In the genomic region with DNA sequence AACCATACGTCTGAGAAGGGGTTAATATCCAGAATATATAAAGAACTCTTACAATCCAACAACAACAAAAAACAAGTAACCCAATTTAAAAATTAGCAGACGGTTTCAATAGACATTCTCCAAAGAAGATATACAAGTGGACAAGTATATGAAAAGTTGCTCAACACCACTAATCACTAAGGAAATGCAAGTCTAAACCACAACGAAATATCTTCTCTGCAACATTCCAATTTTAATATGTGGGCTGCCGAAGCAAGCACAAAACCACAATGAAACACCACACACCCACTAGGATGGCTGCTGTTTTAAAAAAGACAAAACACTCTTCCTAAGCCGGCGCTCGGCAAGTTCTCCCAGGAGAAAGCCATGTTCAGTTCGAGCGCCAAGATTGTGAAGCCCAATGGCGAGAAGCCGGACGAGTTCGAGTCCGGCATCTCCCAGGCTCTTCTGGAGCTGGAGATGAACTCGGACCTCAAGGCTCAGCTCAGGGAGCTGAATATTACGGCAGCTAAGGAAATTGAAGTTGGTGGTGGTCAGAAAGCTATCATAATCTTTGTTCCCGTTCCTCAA, we compare ENCODE assay signal across 18 cellular contexts. TPM values are rescaled to one million over a fixed set of nuclear protein-coding genes. Genes with fewer than 3 reads are reported as not detected.
DNase-seq lines count a peak whose midpoint lies in the region; ATAC-seq and TF ChIP-seq lines count a peak whose summit lies in the region.
"Had no signal": no experiment of that assay in that cellular context is flagged by ENCODE, and none has a peak within 500 bp of the region (broad histone marks: within the 10 kb centered on the region; RNA-seq: fewer than 3 reads in every experiment).

No MANE protein-coding gene starts in this region.

- CTCF ChIA-PET in activated CD4-positive, alpha-beta T cell treated with anti-CD3 and anti-CD28 coated beads for 36 hours (lab: Charles Lee), result no interaction called here

- no peaks in the 10 kb centered on the region for H3K36me3 Mint-ChIP-seq in T-helper 2 cell treated with Interferon-gamma antibody and Interleukin-4, amounts not matched to agents 5 μg/mL and 100 μg/mL, for 36 hours (ENCODE audit: low read depth)
- H3K36me3 Mint-ChIP-seq in dendritic cell treated with granulocyte-macrophage colony-stimulating factor and Interleukin-4, amounts not matched to agents 40 ng/mL and 50 ng/mL, for 4 days (ENCODE audit: low read depth), result no peaks in the 10 kb centered on the region
- no peaks in the 10 kb centered on the region for H3K36me3 Mint-ChIP-seq in activated CD4-positive, alpha-beta T cell treated with anti-CD3 and anti-CD28 coated beads for 36 hours (ENCODE audit: low read depth)
- H3K36me3 Mint-ChIP-seq: IgD-negative memory B cell had no signal

- H3K4me1 Mint-ChIP-seq in T-helper 2 cell treated with Interferon-gamma antibody and Interleukin-4, amounts not matched to agents 5 μg/mL and 100 μg/mL, for 36 hours (ENCODE audit: low read depth), result peaks cover 25% of the 10 kb centered on the region
- peaks cover 61% of the 10 kb centered on the region for H3K4me1 Mint-ChIP-seq in dendritic cell treated with granulocyte-macrophage colony-stimulating factor and Interleukin-4, amounts not matched to agents 40 ng/mL and 50 ng/mL, for 4 days (ENCODE audit: low read depth)
- peaks cover 16% of the 10 kb centered on the region for H3K4me1 Mint-ChIP-seq in activated CD4-positive, alpha-beta T cell treated with anti-CD3 and anti-CD28 coated beads for 36 hours

- peaks cover 4% of the 10 kb centered on the region for H3K27me3 Mint-ChIP-seq in T-helper 2 cell treated with Interferon-gamma antibody and Interleukin-4, amounts not matched to agents 5 μg/mL and 100 μg/mL, for 36 hours (ENCODE audit: low read depth)
- peaks cover 20% of the 10 kb centered on the region for H3K27me3 Mint-ChIP-seq in dendritic cell treated with granulocyte-macrophage colony-stimulating factor and Interleukin-4, amounts not matched to agents 40 ng/mL and 50 ng/mL, for 4 days
- H3K27me3 Mint-ChIP-seq in activated CD4-positive, alpha-beta T cell treated with anti-CD3 and anti-CD28 coated beads for 36 hours, result peaks cover 10% of the 10 kb centered on the region

- H3K4me3 Mint-ChIP-seq in T-helper 2 cell treated with Interferon-gamma antibody and Interleukin-4, amounts not matched to agents 5 μg/mL and 100 μg/mL, for 36 hours, result peak overlapping the region; percentile 4
- H3K4me3 Mint-ChIP-seq in dendritic cell treated with granulocyte-macrophage colony-stimulating factor and Interleukin-4, amounts not matched to agents 40 ng/mL and 50 ng/mL, for 4 days, result peak overlapping the region; percentile 54
- no peak overlapping the region for H3K4me3 Mint-ChIP-seq in activated CD4-positive, alpha-beta T cell treated with anti-CD3 and anti-CD28 coated beads for 36 hours
- H3K4me3 Mint-ChIP-seq: central memory CD8-positive, alpha-beta T cell; nephron; T-helper 1 cell treated with Interleukin-12 subunit alpha and Interleukin-12 subunit beta and Interleukin-4 antibody, amounts not matched to agents 30 μg/mL and 1 μg/mL, for 36 hours had no signal

- no peak for ATAC-seq in mucosa of descending colon
- ATAC-seq in activated CD4-positive, alpha-beta T cell treated with anti-CD3 and anti-CD28 coated beads for 36 hours, result no peak
- ATAC-seq in HG03108 (IDR thresholded peaks at IDR 0.05; ENCODE audit: unreplicated experiment), result no peak

- no peak overlapping the region for H3K4me3 ChIP-seq in mucosa of descending colon
- H3K4me3 ChIP-seq: thyroid gland had no signal

- H3K27ac Mint-ChIP-seq in T-helper 2 cell treated with Interferon-gamma antibody and Interleukin-4, amounts not matched to agents 5 μg/mL and 100 μg/mL, for 36 hours, result no peak overlapping the region
- no peak overlapping the region for H3K27ac Mint-ChIP-seq in dendritic cell treated with granulocyte-macrophage colony-stimulating factor and Interleukin-4, amounts not matched to agents 40 ng/mL and 50 ng/mL, for 4 days
- no peak overlapping the region for H3K27ac Mint-ChIP-seq in activated CD4-positive, alpha-beta T cell treated with anti-CD3 and anti-CD28 coated beads for 36 hours
- H3K27ac Mint-ChIP-seq: IgD-negative memory B cell; nephron; T-helper 1 cell treated with Interleukin-12 subunit alpha and Interleukin-12 subunit beta and Interleukin-4 antibody, amounts not matched to agents 30 μg/mL and 1 μg/mL, for 36 hours had no signal

- no peak for TF ChIP-seq CTCF in mucosa of descending colon (IDR thresholded peaks at IDR 0.05)

- no peaks in the 10 kb centered on the region for H3K9me3 ChIP-seq in mucosa of descending colon
- H3K9me3 ChIP-seq: thyroid gland had no signal

- intact Hi-C loops in dendritic cell treated with granulocyte-macrophage colony-stimulating factor and Interleukin-4, amounts not matched to agents 40 ng/mL and 50 ng/mL, for 4 days (cut with micrococcal nuclease), result no loop called here
- intact Hi-C loops in mucosa of descending colon (cut with DNase I, micrococcal nuclease), result no loop called here
- intact Hi-C loops in activated CD4-positive, alpha-beta T cell treated with anti-CD3 and anti-CD28 coated beads for 36 hours (cut with DNase I, micrococcal nuclease), result no loop called here

- POLR2A ChIA-PET in activated CD4-positive, alpha-beta T cell treated with anti-CD3 and anti-CD28 coated beads for 36 hours (lab: Charles Lee), result no interaction called here

- DNase-seq in T-helper 2 cell treated with Interferon-gamma antibody and Interleukin-4, amounts not matched to agents 5 μg/mL and 100 μg/mL, for 36 hours (ENCODE audit: low spot score), result no peak
- DNase-seq in T-helper 2 cell (no peak), NOMO-1 treated with dmso at 0.1 percent for 144 hours (lab: John Stamatoyannopoulos, UW; ENCODE audit: unreplicated experiment) (peak; percentile 15), stromal cell of bone marrow (ENCODE audit: low read depth) (peak; percentile 64), mucosa of descending colon (no peak)
- no peak for DNase-seq in activated CD4-positive, alpha-beta T cell treated with anti-CD3 and anti-CD28 coated beads for 36 hours
- DNase-seq: activated CD4-positive, alpha-beta T cell treated with anti-CD3 and anti-CD28 coated beads, Interleukin-2, amount 50 U/mL, for 4 hours; activated effector memory CD4-positive, alpha-beta T cell treated with Interleukin-2 at 50 U/mL for 16 hours; erythroblast; kidney; thyroid gland had no signal

- no peaks in the 10 kb centered on the region for H3K36me3 ChIP-seq in mucosa of descending colon (ENCODE audit: low read depth)
- H3K36me3 ChIP-seq: thyroid gland had no signal

- peaks cover 3% of the 10 kb centered on the region for H3K4me1 ChIP-seq in mucosa of descending colon (ENCODE audit: low read depth)
- H3K4me1 ChIP-seq: thyroid gland had no signal

- no peaks in the 10 kb centered on the region for H3K9me3 Mint-ChIP-seq in T-helper 2 cell treated with Interferon-gamma antibody and Interleukin-4, amounts not matched to agents 5 μg/mL and 100 μg/mL, for 36 hours
- no peaks in the 10 kb centered on the region for H3K9me3 Mint-ChIP-seq in dendritic cell treated with granulocyte-macrophage colony-stimulating factor and Interleukin-4, amounts not matched to agents 40 ng/mL and 50 ng/mL, for 4 days
- no peaks in the 10 kb centered on the region for H3K9me3 Mint-ChIP-seq in activated CD4-positive, alpha-beta T cell treated with anti-CD3 and anti-CD28 coated beads for 36 hours (ENCODE audit: low read depth)
- H3K9me3 Mint-ChIP-seq: central memory CD8-positive, alpha-beta T cell; IgD-negative memory B cell; nephron; T-helper 1 cell treated with Interleukin-12 subunit alpha and Interleukin-12 subunit beta and Interleukin-4 antibody, amounts not matched to agents 30 μg/mL and 1 μg/mL, for 36 hours had no signal

RNA-seq across cellular contexts. Expression of gene SLC13A2, which starts 5.9 kb away (rescaled TPM):
- total RNA-seq in mucosa of descending colon, result 10 to 100 TPM; 14.9 to 87.0 (median 17.1) TPM
- total RNA-seq in activated CD4-positive, alpha-beta T cell treated with anti-CD3 and anti-CD28 coated beads for 36 hours, result not detected
- total RNA-seq: OCI-LY7, thyroid gland had no signal

RNA-seq across cellular contexts. Expression of gene FOXN1, which starts 38.6 kb away (rescaled TPM):
- under 1 TPM in 2 of 3 donors, not detected in 1; 0.46 to 0.69 TPM for total RNA-seq in mucosa of descending colon
- total RNA-seq in activated CD4-positive, alpha-beta T cell treated with anti-CD3 and anti-CD28 coated beads for 36 hours, result not detected
- total RNA-seq: kidney, OCI-LY7 had no signal

Comparison
In these comparisons a context has a peak if more than half of its experiments do, and no peak if none do; other contexts are left out.
1. DNase-seq: peak in NOMO-1 treated with dmso at 0.1 percent for 144 hours (single experiment) and stromal cell of bone marrow (single experiment); none in T-helper 2 cell treated with Interferon-gamma antibody and Interleukin-4, amounts not matched to agents 5 μg/mL and 100 μg/mL, for 36 hours (single experiment), T-helper 2 cell (0 of 5), mucosa of descending colon (0 of 3) and activated CD4-positive, alpha-beta T cell treated with anti-CD3 and anti-CD28 coated beads for 36 hours (single experiment).
2. RNA of gene SLC13A2, which starts 5.9 kb away (total RNA-seq): 14.9 to 87.0 TPM in mucosa of descending colon; not detected in activated CD4-positive, alpha-beta T cell treated with anti-CD3 and anti-CD28 coated beads for 36 hours; every median in the first group is over 10 times any median in the second.